18 cellular contexts compared by ENCODE assay signal in the genomic region with DNA sequence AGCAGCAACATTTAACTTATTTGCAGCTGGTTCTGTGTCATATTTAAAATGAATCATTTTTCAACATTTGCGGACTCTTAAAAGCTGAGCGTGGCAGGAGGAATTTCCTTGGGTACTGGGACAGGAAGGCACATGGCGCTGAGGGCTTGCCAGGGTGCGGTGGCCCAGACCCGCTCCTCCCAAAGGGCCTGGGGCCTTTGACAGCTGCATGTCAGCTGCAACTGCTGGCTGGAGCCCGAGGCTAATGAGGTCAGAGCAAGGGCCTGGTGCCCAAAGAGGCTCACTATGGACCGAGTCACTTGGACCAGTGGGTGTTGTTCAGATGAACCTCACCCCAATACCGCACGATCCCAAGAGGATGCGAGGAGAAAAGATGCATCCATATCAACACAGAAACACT.
"Had no signal": no experiment of that assay in that cellular context is flagged by ENCODE, and none has a peak within 500 bp of the region (broad histone marks: within the 10 kb centered on the region; RNA-seq: fewer than 3 reads in every experiment).

No MANE protein-coding gene starts in this region.

- H3K4me1 ChIP-seq: esophagus muscularis mucosa, gastroesophageal sphincter, left ventricle myocardium inferior, lower lobe of right lung, tibial nerve had no signal

- ATAC-seq: effector memory CD8-positive, alpha-beta T cell; gastroesophageal sphincter; left cardiac atrium; lower lobe of right lung; right cardiac atrium; stimulated activated effector memory CD8-positive, alpha-beta T cell treated with anti-CD3 and anti-CD28 coated beads, Interleukin-12 subunit alpha, Interleukin-12 subunit beta, amount 100 ng/mL, for 72 hours; stimulated activated naive CD8-positive, alpha-beta T cell treated with anti-CD3 and anti-CD28 coated beads, Interleukin-15, Interleukin-2, amounts not matched to agents 100 U/mL and 50 U/mL, for 24 hours had no signal

- H3K4me3 ChIP-seq: esophagus muscularis mucosa, gastroesophageal sphincter, hepatocyte, left ventricle myocardium inferior, lower lobe of right lung, tibial nerve had no signal

- H3K36me3 ChIP-seq: esophagus muscularis mucosa, gastroesophageal sphincter, left ventricle myocardium inferior, lower lobe of right lung, neutrophil, tibial nerve had no signal

- H3K27me3 ChIP-seq: esophagus muscularis mucosa, gastroesophageal sphincter, hepatocyte, tibial nerve had no signal

- H3K27ac ChIP-seq: epithelial cell of prostate, esophagus muscularis mucosa, gastroesophageal sphincter, hepatocyte, left ventricle myocardium inferior, lower lobe of right lung, neutrophil, tibial nerve had no signal

- DNase-seq: cerebellar nuclear complex; effector memory CD8-positive, alpha-beta T cell; foreskin fibroblast; left cardiac atrium; left ventricle myocardium inferior; naive B cell; right cardiac atrium; stimulated activated CD4-positive, alpha-beta T cell treated with anti-CD3 and anti-CD28 coated beads, Interleukin-4, amount 100 ng/mL, for 1 hour; stimulated activated CD8-positive, alpha-beta memory T cell treated with anti-CD3 and anti-CD28 coated beads, Interleukin-4, amount 100 ng/mL, for 48 hours; stimulated activated naive CD8-positive, alpha-beta T cell treated with anti-CD3 and anti-CD28 coated beads, Interleukin-15, Interleukin-2, amounts not matched to agents 100 U/mL and 50 U/mL, for 24 hours had no signal

- H3K9me3 ChIP-seq: lower lobe of right lung, neutrophil had no signal
